In the genomic region with DNA sequence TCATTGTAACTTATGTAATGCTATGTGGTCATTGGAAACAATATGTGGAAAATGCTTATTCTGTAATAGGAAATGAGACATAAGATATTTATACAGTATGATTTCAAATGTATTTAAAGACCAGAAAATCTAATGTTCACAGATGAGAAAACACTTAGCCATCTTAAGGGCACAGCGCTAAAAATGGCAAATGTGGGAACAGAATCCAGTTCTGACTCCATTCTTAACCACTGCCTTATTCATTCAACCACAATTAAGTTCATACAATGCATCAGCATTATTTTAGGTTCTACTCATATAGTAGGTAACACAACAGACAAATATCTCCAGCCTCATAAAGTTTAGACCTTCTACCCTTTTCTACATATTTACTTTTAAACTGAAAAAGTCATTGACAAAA, we compare ENCODE assay signal across 19 cellular contexts. TPM values are rescaled to one million over a fixed set of nuclear protein-coding genes. Genes with fewer than 3 reads are reported as not detected.
DNase-seq lines count a peak whose midpoint lies in the region; ATAC-seq and TF ChIP-seq lines count a peak whose summit lies in the region.
"Had no signal": no experiment of that assay in that cellular context is flagged by ENCODE, and none has a peak within 500 bp of the region (broad histone marks: within the 10 kb centered on the region; RNA-seq: fewer than 3 reads in every experiment).

No MANE protein-coding gene starts in this region.

- H3K27me3 ChIP-seq in naive thymus-derived CD4-positive, alpha-beta T cell (ENCODE audit: control insufficient read depth in 2 of 2, insufficient read depth in 2 of 2, low read length in 2 of 2): no peaks in the 10 kb centered on the region
- no peaks in the 10 kb centered on the region for H3K27me3 ChIP-seq in thyroid gland
- H3K27me3 ChIP-seq in uterus: no peaks in the 10 kb centered on the region
- H3K27me3 ChIP-seq: tibial nerve had no signal

- H3K27ac ChIP-seq in naive thymus-derived CD4-positive, alpha-beta T cell (ENCODE audit: low read depth, low read length): no peak overlapping the region
- H3K27ac ChIP-seq in thyroid gland (no peak overlapping the region), uterus (no peak overlapping the region)
- H3K27ac ChIP-seq: prostate gland, tibial nerve had no signal

- H3K4me1 ChIP-seq in naive thymus-derived CD4-positive, alpha-beta T cell (ENCODE audit: control insufficient read depth in 2 of 2, insufficient read depth in 2 of 2, low read length in 2 of 2): peaks cover 2 to 44% of the 10 kb centered on the region in 2 donors
- peaks cover 11 to 12% of the 10 kb centered on the region in 2 donors for H3K4me1 ChIP-seq in thyroid gland
- H3K4me1 ChIP-seq in uterus: peaks cover 0 to 9% of the 10 kb centered on the region in 2 donors
- H3K4me1 ChIP-seq: prostate gland had no signal

- H3K36me3 ChIP-seq in naive thymus-derived CD4-positive, alpha-beta T cell (ENCODE audit: control insufficient read depth in 2 of 3, insufficient read depth in 3 of 3, low read length in 3 of 3): peaks cover 7 to 40% (median 15%) of the 10 kb centered on the region in 3 experiments
- H3K36me3 ChIP-seq in thyroid gland: peaks cover 0 to 22% of the 10 kb centered on the region in 2 donors
- no peaks in the 10 kb centered on the region for H3K36me3 ChIP-seq in uterus
- H3K36me3 ChIP-seq: prostate gland had no signal

- no peak for TF ChIP-seq POLR2A in thyroid gland (IDR thresholded peaks at IDR 0.05)
- TF ChIP-seq POLR2A in uterus (IDR thresholded peaks at IDR 0.05): no peak

- DNase-seq in activated CD4-positive, CD25-positive, alpha-beta regulatory T cell (lab: John Stamatoyannopoulos, UW): no peak
- DNase-seq in EH (ENCODE audit: low read depth) (peak; percentile 30), thyroid gland (no peak), GM20000 (ENCODE audit: low spot score) (no peak), uterus (no peak)
- DNase-seq in activated T-helper 2 cell treated with anti-CD3 and anti-CD28 coated beads, Interferon-gamma antibody, Interleukin-2, Interleukin-4, amounts not matched to agents 10 μg/mL and 5 μg/mL and 100 μg/mL, durations not matched to agents 14 hours and 24 hours and 36 hours (ENCODE audit: low spot score): no peak
- no peak for DNase-seq in naive thymus-derived CD4-positive, alpha-beta T cell
- DNase-seq: COR-L47, midbrain, NCI-H1048, NCI-H82, RPMI8226 had no signal

- H3K36me3 Mint-ChIP-seq in activated T-helper 2 cell treated with anti-CD3 and anti-CD28 coated beads, Interferon-gamma antibody, Interleukin-2, Interleukin-4, amounts not matched to agents 10 μg/mL and 5 μg/mL and 100 μg/mL, durations not matched to agents 14 hours and 24 hours and 36 hours (ENCODE audit: low read depth): peaks cover 82% of the 10 kb centered on the region
- peaks cover 4 to 52% (median 25%) of the 10 kb centered on the region in 5 donors for H3K36me3 Mint-ChIP-seq in naive thymus-derived CD4-positive, alpha-beta T cell

- intact Hi-C loops in activated T-helper 2 cell treated with anti-CD3 and anti-CD28 coated beads, Interferon-gamma antibody, Interleukin-2, Interleukin-4, amounts not matched to agents 10 μg/mL and 5 μg/mL and 100 μg/mL, durations not matched to agents 14 hours and 24 hours and 36 hours (cut with micrococcal nuclease): no loop called here
- intact Hi-C loops in naive thymus-derived CD4-positive, alpha-beta T cell (cut with micrococcal nuclease): no loop called here
- intact Hi-C loops in thyroid gland (cut with DNase I): no loop called here
- intact Hi-C loops in uterus (cut with DNase I; ENCODE audit: low total_unique reads): no loop called here

- no peak overlapping the region for H3K4me3 Mint-ChIP-seq in activated T-helper 2 cell treated with anti-CD3 and anti-CD28 coated beads, Interferon-gamma antibody, Interleukin-2, Interleukin-4, amounts not matched to agents 10 μg/mL and 5 μg/mL and 100 μg/mL, durations not matched to agents 14 hours and 24 hours and 36 hours (ENCODE audit: low read depth)
- H3K4me3 Mint-ChIP-seq in naive thymus-derived CD4-positive, alpha-beta T cell: peak overlapping the region in 5 of 10 donors; percentile 1 to 37 (median 18)
- H3K4me3 Mint-ChIP-seq: central memory CD8-positive, alpha-beta T cell had no signal

- POLR2A ChIA-PET in naive thymus-derived CD4-positive, alpha-beta T cell (lab: Charles Lee): interaction anchor here (0.9 to 1.2 kb wide), 2 partner anchors 8 to 11 kb away, joined by 3 to 4 read pairs; no protein-coding TSS in a partner anchor

- H3K27me3 Mint-ChIP-seq in activated T-helper 2 cell treated with anti-CD3 and anti-CD28 coated beads, Interferon-gamma antibody, Interleukin-2, Interleukin-4, amounts not matched to agents 10 μg/mL and 5 μg/mL and 100 μg/mL, durations not matched to agents 14 hours and 24 hours and 36 hours (ENCODE audit: low read depth): no peaks in the 10 kb centered on the region
- no peaks in the 10 kb centered on the region for H3K27me3 Mint-ChIP-seq in naive thymus-derived CD4-positive, alpha-beta T cell
- H3K27me3 Mint-ChIP-seq: activated naive CD4-positive, alpha-beta T cell treated with anti-CD3 and anti-CD28 coated beads, Interleukin-2, amount 50 U/mL, for 24 hours; central memory CD8-positive, alpha-beta T cell had no signal

- CTCF ChIA-PET in naive thymus-derived CD4-positive, alpha-beta T cell (lab: Charles Lee): no interaction called here

- 84 to 88% methylated on average over 1 of the region's 1 CpG for WGBS in thyroid gland, 2 donors

- peak overlapping the region; percentile 69 for H3K27ac Mint-ChIP-seq in activated T-helper 2 cell treated with anti-CD3 and anti-CD28 coated beads, Interferon-gamma antibody, Interleukin-2, Interleukin-4, amounts not matched to agents 10 μg/mL and 5 μg/mL and 100 μg/mL, durations not matched to agents 14 hours and 24 hours and 36 hours
- peak overlapping the region in 2 of 9 donors; percentile 7 to 19 for H3K27ac Mint-ChIP-seq in naive thymus-derived CD4-positive, alpha-beta T cell

- no peak overlapping the region for H3K4me3 ChIP-seq in naive thymus-derived CD4-positive, alpha-beta T cell (ENCODE audit: low read length)
- no peak overlapping the region for H3K4me3 ChIP-seq in thyroid gland (replicated peaks in 1 of 3)
- H3K4me3 ChIP-seq in uterus: no peak overlapping the region
- H3K4me3 ChIP-seq: prostate gland, tibial nerve had no signal

- no peaks in the 10 kb centered on the region for H3K9me3 ChIP-seq in naive thymus-derived CD4-positive, alpha-beta T cell (ENCODE audit: control insufficient read depth in 2 of 3, low read length in 3 of 3)
- no peaks in the 10 kb centered on the region for H3K9me3 ChIP-seq in thyroid gland
- H3K9me3 ChIP-seq in uterus: no peaks in the 10 kb centered on the region
- H3K9me3 ChIP-seq: prostate gland, tibial nerve had no signal

- TF ChIP-seq CTCF in thyroid gland (IDR thresholded peaks at IDR 0.05) (no peak), GM20000 (IDR thresholded peaks at IDR 0.05; ENCODE audit: extremely low read depth, missing control alignments) (no peak), uterus (IDR thresholded peaks at IDR 0.05) (no peak)

- peaks cover 62% of the 10 kb centered on the region for H3K4me1 Mint-ChIP-seq in activated T-helper 2 cell treated with anti-CD3 and anti-CD28 coated beads, Interferon-gamma antibody, Interleukin-2, Interleukin-4, amounts not matched to agents 10 μg/mL and 5 μg/mL and 100 μg/mL, durations not matched to agents 14 hours and 24 hours and 36 hours (ENCODE audit: low read depth)
- H3K4me1 Mint-ChIP-seq in naive thymus-derived CD4-positive, alpha-beta T cell: peaks cover 51 to 95% (median 90%) of the 10 kb centered on the region in 7 donors

- peak; percentile 88 to 91 for ATAC-seq in activated CD4-positive, CD25-positive, alpha-beta regulatory T cell treated with anti-CD3 and anti-CD28 coated beads, Interleukin-2, amount 50 U/mL, for 24 hours
- ATAC-seq in naive thymus-derived CD4-positive, alpha-beta T cell: peak; percentile 18

- H3K9me3 Mint-ChIP-seq in activated T-helper 2 cell treated with anti-CD3 and anti-CD28 coated beads, Interferon-gamma antibody, Interleukin-2, Interleukin-4, amounts not matched to agents 10 μg/mL and 5 μg/mL and 100 μg/mL, durations not matched to agents 14 hours and 24 hours and 36 hours: no peaks in the 10 kb centered on the region
- H3K9me3 Mint-ChIP-seq in naive thymus-derived CD4-positive, alpha-beta T cell: no peaks in the 10 kb centered on the region
- H3K9me3 Mint-ChIP-seq: activated naive CD4-positive, alpha-beta T cell treated with anti-CD3 and anti-CD28 coated beads, Interleukin-2, amount 50 U/mL, for 24 hours; central memory CD8-positive, alpha-beta T cell had no signal

RNA-seq across cellular contexts. Expression of a gene that starts 12.4 kb away (rescaled TPM):
- 411 and 414 TPM in 2 replicates for total RNA-seq in activated T-helper 2 cell treated with anti-CD3 and anti-CD28 coated beads, Interferon-gamma antibody, Interleukin-2, Interleukin-4, amounts not matched to agents 10 μg/mL and 5 μg/mL and 100 μg/mL, durations not matched to agents 14 hours and 24 hours and 36 hours
- 100 to 1,000 TPM; 378 to 638 (median 561) TPM for total RNA-seq in naive thymus-derived CD4-positive, alpha-beta T cell
- 100 to 1,000 TPM; 354 to 409 TPM for polyA plus RNA-seq in naive thymus-derived CD4-positive, alpha-beta T cell
- total RNA-seq in thyroid gland (1,000 to 10,000 TPM in 1 of 4 donors, 100 to 1,000 TPM in 3; 548 to 1,437 (median 734) TPM), uterus (1,000 to 10,000 TPM in 2 of 4 donors, 100 to 1,000 TPM in 2; 247 to 1,200 (median 856) TPM)

RNA-seq across cellular contexts. Expression of a gene that starts 28.8 kb away (rescaled TPM):
- 63.3 and 64.5 TPM in 2 replicates for total RNA-seq in activated T-helper 2 cell treated with anti-CD3 and anti-CD28 coated beads, Interferon-gamma antibody, Interleukin-2, Interleukin-4, amounts not matched to agents 10 μg/mL and 5 μg/mL and 100 μg/mL, durations not matched to agents 14 hours and 24 hours and 36 hours
- total RNA-seq in naive thymus-derived CD4-positive, alpha-beta T cell: 10 to 100 TPM; 22.3 to 56.0 (median 25.0) TPM
- polyA plus RNA-seq in naive thymus-derived CD4-positive, alpha-beta T cell: 10 to 100 TPM; 15.7 to 23.4 TPM
- total RNA-seq in thyroid gland (10 to 100 TPM; 27.6 to 39.0 (median 31.0) TPM), uterus (10 to 100 TPM in 3 of 4 donors, 1 to 10 TPM in 1; 7.7 to 57.9 (median 20.4) TPM)

RNA-seq across cellular contexts. Expression of a gene that starts 35.1 kb away (rescaled TPM):
- 57.6 and 64.2 TPM in 2 replicates for total RNA-seq in activated T-helper 2 cell treated with anti-CD3 and anti-CD28 coated beads, Interferon-gamma antibody, Interleukin-2, Interleukin-4, amounts not matched to agents 10 μg/mL and 5 μg/mL and 100 μg/mL, durations not matched to agents 14 hours and 24 hours and 36 hours
- 10 to 100 TPM; 43.4 to 69.4 (median 61.2) TPM for total RNA-seq in naive thymus-derived CD4-positive, alpha-beta T cell
- 10 to 100 TPM; 32.7 to 50.7 TPM for polyA plus RNA-seq in naive thymus-derived CD4-positive, alpha-beta T cell
- total RNA-seq in thyroid gland (10 to 100 TPM; 24.2 to 41.8 (median 37.4) TPM), uterus (100 to 1,000 TPM in 1 of 4 donors, 10 to 100 TPM in 3; 12.8 to 114 (median 37.0) TPM)

RNA-seq across cellular contexts. Expression of a gene that starts 50.0 kb away (rescaled TPM):
- total RNA-seq in activated T-helper 2 cell treated with anti-CD3 and anti-CD28 coated beads, Interferon-gamma antibody, Interleukin-2, Interleukin-4, amounts not matched to agents 10 μg/mL and 5 μg/mL and 100 μg/mL, durations not matched to agents 14 hours and 24 hours and 36 hours: not detected in 2 replicates
- not detected for total RNA-seq in naive thymus-derived CD4-positive, alpha-beta T cell
- polyA plus RNA-seq in naive thymus-derived CD4-positive, alpha-beta T cell: not detected
- total RNA-seq in thyroid gland: not detected
- 1 to 10 TPM in 1 of 4 donors, not detected in 3; 1.3 TPM for total RNA-seq in uterus
- total RNA-seq: T-helper 2 cell treated with Interferon-gamma antibody and Interleukin-4, amounts not matched to agents 100 ng/mL and 5 ng/mL, for 36 hours; tibial nerve had no signal
- polyA plus RNA-seq: keratinocyte had no signal
